ENCODE assay signal across 8 cellular contexts in the genomic region with DNA sequence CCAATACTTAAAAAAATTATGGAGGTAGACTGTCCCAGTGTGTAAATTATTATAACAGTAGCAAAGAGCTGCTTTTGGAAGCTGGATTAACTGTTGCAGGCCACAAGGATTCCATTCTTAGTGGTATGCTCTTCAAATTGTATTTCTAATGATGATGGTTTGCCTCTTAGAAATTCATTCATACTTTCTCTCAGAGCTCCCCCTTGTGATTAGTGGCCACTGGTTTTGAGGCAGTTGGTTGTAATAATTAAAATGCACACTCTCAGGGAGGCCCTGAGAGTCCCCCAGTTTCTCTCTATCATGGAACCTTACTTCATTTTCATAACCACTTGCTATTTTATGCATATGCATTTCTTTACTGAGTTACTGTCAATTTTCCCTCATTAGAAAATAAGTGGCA. TPM values are rescaled to one million over a fixed set of nuclear protein-coding genes. Genes with fewer than 3 reads are reported as not detected.
DNase-seq lines count a peak whose midpoint lies in the region; ATAC-seq and TF ChIP-seq lines count a peak whose summit lies in the region.

No MANE protein-coding gene starts in this region.

- H3K9me3 Mint-ChIP-seq in activated CD4-positive, alpha-beta T cell treated with anti-CD3 and anti-CD28 coated beads for 36 hours (ENCODE audit: low read depth): no peaks in the 10 kb centered on the region

- H4K20me1 ChIP-seq in SK-N-SH (ENCODE audit: insufficient read depth): no peaks in the 10 kb centered on the region

- no peak overlapping the region for H3K27ac Mint-ChIP-seq in activated CD4-positive, alpha-beta T cell treated with anti-CD3 and anti-CD28 coated beads for 36 hours

- no peaks in the 10 kb centered on the region for H3K36me3 ChIP-seq in SK-N-SH (replicated peaks in 1 of 2; ENCODE audit: control insufficient read depth in 1 of 2, insufficient read depth in 2 of 2, low read length in 1 of 2)
- no peaks in the 10 kb centered on the region for H3K36me3 ChIP-seq in left lung

- peak; percentile 39 for DNase-seq in GM03348 (ENCODE audit: low spot score)
- peak; percentile 36 for DNase-seq in SK-N-SH
- DNase-seq in left lung: no peak
- DNase-seq in activated CD4-positive, alpha-beta T cell treated with anti-CD3 and anti-CD28 coated beads for 36 hours: no peak
- no peak for DNase-seq in RPMI8226
- DNase-seq in activated CD8-positive, alpha-beta memory T cell treated with anti-CD3 and anti-CD28 coated beads for 24 hours: no peak

- H3K4me1 Mint-ChIP-seq in activated CD4-positive, alpha-beta T cell treated with anti-CD3 and anti-CD28 coated beads for 36 hours: peaks cover 8% of the 10 kb centered on the region

- H3K4me1 ChIP-seq in SK-N-SH (ENCODE audit: control insufficient read depth in 1 of 2, insufficient read depth in 2 of 2, low read depth in 1 of 2, low read length in 1 of 2): no peaks in the 10 kb centered on the region; a peak in 1 of 4 replicates
- H3K4me1 ChIP-seq in left lung: no peaks in the 10 kb centered on the region

- peaks cover 2% of the 10 kb centered on the region for H3K27me3 Mint-ChIP-seq in activated CD4-positive, alpha-beta T cell treated with anti-CD3 and anti-CD28 coated beads for 36 hours

- H3K27me3 ChIP-seq in SK-N-SH (ENCODE audit: insufficient read depth) (no peaks in the 10 kb centered on the region), left lung (no peaks in the 10 kb centered on the region)

- no peak overlapping the region for H3K4me2 ChIP-seq in SK-N-SH

- ATAC-seq in GM21360 (IDR thresholded peaks at IDR 0.05; ENCODE audit: unreplicated experiment) (peak; percentile 91), HG03469 (IDR thresholded peaks at IDR 0.05; ENCODE audit: unreplicated experiment) (peak; percentile 44), left lung (peak; percentile 31)
- ATAC-seq in activated CD4-positive, alpha-beta T cell treated with anti-CD3 and anti-CD28 coated beads for 36 hours: no peak

- no peaks in the 10 kb centered on the region for H3K9me2 ChIP-seq in SK-N-SH

- H3K27ac ChIP-seq in SK-N-SH (ENCODE audit: low read depth in 2 of 2, low read length in 1 of 2) (no peak overlapping the region), left lung (no peak overlapping the region)

- H3K9me3 ChIP-seq in SK-N-SH: no peaks in the 10 kb centered on the region
- H3K9me3 ChIP-seq in left lung: no peaks in the 10 kb centered on the region

- TF ChIP-seq CTCF in SK-N-SH (IDR thresholded peaks at IDR 0.05): peak; percentile 49
- no peak for TF ChIP-seq CTCF in left lung (IDR thresholded peaks at IDR 0.05)

- H3K79me2 ChIP-seq in SK-N-SH (ENCODE audit: insufficient read depth): no peaks in the 10 kb centered on the region

- POLR2A ChIA-PET in SK-N-SH (lab: Yijun Ruan, JAX): no interaction called here
- POLR2A ChIA-PET in activated CD4-positive, alpha-beta T cell treated with anti-CD3 and anti-CD28 coated beads for 36 hours (lab: Charles Lee): no interaction called here

- no peak overlapping the region for H3K4me3 Mint-ChIP-seq in activated CD4-positive, alpha-beta T cell treated with anti-CD3 and anti-CD28 coated beads for 36 hours

- no peaks in the 10 kb centered on the region for H3F3A ChIP-seq in SK-N-SH (replicated peaks; ENCODE audit: insufficient read depth)

- CTCF ChIA-PET in SK-N-SH (lab: Yijun Ruan, JAX): interaction anchor here (0.7 to 2.6 kb wide), 4 partner anchors 15 to 133 kb away, joined by 4 to 10 read pairs (median 5); no protein-coding TSS in a partner anchor
- CTCF ChIA-PET in activated CD4-positive, alpha-beta T cell treated with anti-CD3 and anti-CD28 coated beads for 36 hours (lab: Charles Lee): interaction anchor here (1.1 to 2.8 kb wide), 4 partner anchors 19 to 85 kb away, joined by 3 to 10 read pairs (median 4); no protein-coding TSS in a partner anchor

- H3K4me3 ChIP-seq in SK-N-SH (ENCODE audit: low read depth in 2 of 2, low read length in 1 of 2): no peak overlapping the region
- no peak overlapping the region for H3K4me3 ChIP-seq in left lung

- no peak for TF ChIP-seq EP300 in SK-N-SH (IDR thresholded peaks at IDR 0.05; ENCODE audit: borderline replicate concordance in 1 of 2, low read depth in 1 of 2, low read length in 1 of 2)

- H3K9ac ChIP-seq in SK-N-SH: no peak overlapping the region

- intact Hi-C loops in left lung (cut with DNase I): no loop called here
- intact Hi-C loops in activated CD4-positive, alpha-beta T cell treated with anti-CD3 and anti-CD28 coated beads for 36 hours (cut with DNase I, micrococcal nuclease): no loop called here

- H3K36me3 Mint-ChIP-seq in activated CD4-positive, alpha-beta T cell treated with anti-CD3 and anti-CD28 coated beads for 36 hours (ENCODE audit: low read depth): no peaks in the 10 kb centered on the region

- TF ChIP-seq RAD21 in SK-N-SH (IDR thresholded peaks at IDR 0.05; ENCODE audit: low read length): peak; percentile 76

- no peak overlapping the region for H2AFZ ChIP-seq in SK-N-SH (ENCODE audit: low read depth)

TF ChIP-seq in SK-N-SH, 30 proteins besides CTCF, POLR2A, EP300 and RAD21:
- TF ChIP-seq SMC3 (IDR thresholded peaks at IDR 0.05; ENCODE audit: low read depth, low read length) (peak; percentile 44; the same call in 1 of the 2 replicates), USF1 (IDR thresholded peaks at IDR 0.05; ENCODE audit: borderline replicate concordance, low read depth) (no peak)

RNA-seq across cellular contexts. Expression of gene LY75, which starts 35.4 kb away (rescaled TPM):
- not detected in 2 replicates for polyA plus RNA-seq in SK-N-SH (2012; rRNA removed)
- polyA plus RNA-seq in SK-N-SH (2012; cell fraction: cytosol; rRNA removed): under 0.01 TPM in 1 of 2 replicates, not detected in the other
- polyA plus RNA-seq in SK-N-SH (2012; cell fraction: nucleus; rRNA removed): not detected in 2 replicates
- 1 to 10 TPM; 7.6 to 10.0 TPM for total RNA-seq in left lung
- 10 to 100 TPM; 49.7 to 65.5 TPM for total RNA-seq in activated CD4-positive, alpha-beta T cell treated with anti-CD3 and anti-CD28 coated beads for 36 hours

Comparison
In these comparisons a context has a peak if more than half of its experiments do, and no peak if none do; other contexts are left out.
1. DNase-seq: peak in GM03348 (single experiment) and SK-N-SH (single experiment); none in left lung (0 of 2), activated CD4-positive, alpha-beta T cell treated with anti-CD3 and anti-CD28 coated beads for 36 hours (single experiment), RPMI8226 (single experiment) and activated CD8-positive, alpha-beta memory T cell treated with anti-CD3 and anti-CD28 coated beads for 24 hours (single experiment).
2. RNA of gene LY75, which starts 35.4 kb away (total RNA-seq): 49.7 to 65.5 TPM in activated CD4-positive, alpha-beta T cell treated with anti-CD3 and anti-CD28 coated beads for 36 hours; 7.6 to 10.0 TPM in left lung; every median in the first group is over 4 times any median in the second.